ENCODE assay signal across 8 cellular contexts in genomic region chr14:32709072-32709471, GRCh38.
DNase-seq lines count a peak whose midpoint lies in the region; ATAC-seq and TF ChIP-seq lines count a peak whose summit lies in the region.
"Had no signal": no experiment of that assay in that cellular context is flagged by ENCODE, and none has a peak within 500 bp of the region (broad histone marks: within the 10 kb centered on the region; RNA-seq: fewer than 3 reads in every experiment).

No MANE protein-coding gene starts in this region.

- TF ChIP-seq CTCF in RWPE2 (IDR thresholded peaks at IDR 0.05; ENCODE audit: poor library complexity, severe bottlenecking), result no peak
- TF ChIP-seq CTCF in vagina (IDR thresholded peaks at IDR 0.05), result no peak

- H3K27ac ChIP-seq in RWPE2 (ENCODE audit: poor library complexity, severe bottlenecking) (no peak overlapping the region), muscle layer of colon (ENCODE audit: low read depth, low read length) (peak overlapping the region; percentile 73), vagina (peak overlapping the region; percentile 26)

- H3K4me1 ChIP-seq in RWPE2 (ENCODE audit: insufficient read depth, poor library complexity, severe bottlenecking), result peaks cover 7% of the 10 kb centered on the region
- H3K4me1 ChIP-seq in muscle layer of colon (ENCODE audit: insufficient read depth, low read length), result peaks cover 41% of the 10 kb centered on the region
- H3K4me1 ChIP-seq in vagina, result no peaks in the 10 kb centered on the region

- peaks cover 4% of the 10 kb centered on the region for H3K27me3 ChIP-seq in RWPE2 (ENCODE audit: insufficient read depth, poor library complexity, severe bottlenecking)
- no peaks in the 10 kb centered on the region for H3K27me3 ChIP-seq in muscle layer of colon (ENCODE audit: control insufficient read depth in 1 of 2, insufficient read depth in 2 of 2, low read length in 2 of 2)
- no peaks in the 10 kb centered on the region for H3K27me3 ChIP-seq in vagina

- H3K9me3 ChIP-seq in RWPE2 (ENCODE audit: severe bottlenecking) (no peaks in the 10 kb centered on the region), muscle layer of colon (ENCODE audit: low read length) (no peaks in the 10 kb centered on the region), vagina (no peaks in the 10 kb centered on the region)

- no peak overlapping the region for H3K4me3 ChIP-seq in RWPE2 (ENCODE audit: severe bottlenecking)
- peak overlapping the region in 1 of 2 donors; percentile 33 for H3K4me3 ChIP-seq in muscle layer of colon (ENCODE audit: low read depth in 1 of 2, low read length in 2 of 2)
- H3K4me3 ChIP-seq in vagina, result no peak overlapping the region

- no peaks in the 10 kb centered on the region for H3K36me3 ChIP-seq in RWPE2 (ENCODE audit: low read depth)
- H3K36me3 ChIP-seq in muscle layer of colon (ENCODE audit: insufficient read depth, low read length), result no peaks in the 10 kb centered on the region
- H3K36me3 ChIP-seq in vagina, result no peaks in the 10 kb centered on the region

- DNase-seq in RWPE2 (ENCODE audit: low spot score), result no peak
- peak; percentile 87 for DNase-seq in fibroblast of gingiva (ENCODE audit: low read depth)
- DNase-seq in vagina (ENCODE audit: extremely low spot score in 2 of 2), result no peak
- no peak for DNase-seq in AML-193 (lab: John Stamatoyannopoulos, UW)
- DNase-seq in DMS153 treated with DMSO at 0.1 percent for 48 hours (lab: John Stamatoyannopoulos, UW; ENCODE audit: unreplicated experiment), result no peak

- ATAC-seq in RWPE2 (ENCODE audit: low read depth) (peak; percentile 40; the same call in 1 of the 3 replicates), HG03196 (IDR thresholded peaks at IDR 0.05; ENCODE audit: unreplicated experiment) (no peak)
- ATAC-seq: Panc1 had no signal

- no peak for TF ChIP-seq POLR2A in vagina (IDR thresholded peaks at IDR 0.05)

- H3K9ac ChIP-seq in muscle layer of colon (ENCODE audit: low read length), result no peak overlapping the region

- intact Hi-C loops in vagina (cut with DNase I), result no loop called here
